12 cellular contexts compared by ENCODE assay signal in genomic region chr11:43515090-43515489, GRCh38.
DNase-seq lines count a peak whose midpoint lies in the region; ATAC-seq and TF ChIP-seq lines count a peak whose summit lies in the region.
"Had no signal": no experiment of that assay in that cellular context is flagged by ENCODE, and none has a peak within 500 bp of the region (broad histone marks: within the 10 kb centered on the region; RNA-seq: fewer than 3 reads in every experiment).

No MANE protein-coding gene starts in this region.

- H3K9me3 ChIP-seq in mammary epithelial cell (replicated peaks; ENCODE audit: insufficient read depth, low read length): no peaks in the 10 kb centered on the region
- H3K9me3 ChIP-seq in breast epithelium: no peaks in the 10 kb centered on the region
- H3K9me3 ChIP-seq: ascending aorta, upper lobe of right lung had no signal

- H3K27ac ChIP-seq in mammary epithelial cell (ENCODE audit: insufficient read depth, low read depth, low read length) (no peak overlapping the region), breast epithelium (no peak overlapping the region)
- H3K27ac ChIP-seq: ascending aorta, upper lobe of right lung had no signal

- no peak overlapping the region for H3K9ac ChIP-seq in mammary epithelial cell (ENCODE audit: insufficient read depth, low read length)

- TF ChIP-seq POLR2A in breast epithelium (IDR thresholded peaks at IDR 0.05): no peak

- intact Hi-C loops in mammary epithelial cell (cut with micrococcal nuclease): no loop called here
- intact Hi-C loops in breast epithelium (cut with DNase I; ENCODE audit: low total_unique reads): no loop called here

- in situ Hi-C loops in mammary epithelial cell (cut with MboI; ENCODE audit: low sequenced_read_pairs in 2 of 2): no loop called here

- DNase-seq in ELR (ENCODE audit: low read depth): peak; percentile 18
- DNase-seq in SW480 (ENCODE audit: low spot score): peak; percentile 21
- DNase-seq in iPS-NIHi11 (ENCODE audit: low spot score): peak; percentile 71
- DNase-seq in mammary epithelial cell: no peak
- no peak for DNase-seq in DMS79 treated with DMSO at 0.1 percent for 48 hours (lab: John Stamatoyannopoulos, UW)
- no peak for DNase-seq in breast epithelium (ENCODE audit: low spot score in 2 of 2)
- DNase-seq: NCI-H226, T-helper 17 cell, upper lobe of right lung had no signal

- ATAC-seq in HG02798 (IDR thresholded peaks at IDR 0.05; ENCODE audit: poor library complexity, unreplicated experiment) (peak; percentile 36), HG03045 (IDR thresholded peaks at IDR 0.05; ENCODE audit: unreplicated experiment) (no peak)
- ATAC-seq: T-helper 17 cell, upper lobe of right lung had no signal

- no peaks in the 10 kb centered on the region for H3K79me2 ChIP-seq in mammary epithelial cell (ENCODE audit: insufficient read depth, low read length)

- WGBS in mammary epithelial cell (ENCODE audit: low coverage, missing lambda C conversion rate): 79% methylated on average over 2 of the region's 6 CpGs

- BruUV-seq in mammary epithelial cell (replicated peaks; lab: Mats Ljungman, UMichigan): no TSS peak

- H3K27me3 ChIP-seq in mammary epithelial cell (ENCODE audit: insufficient read depth, low read length) (no peaks in the 10 kb centered on the region), breast epithelium (peaks cover 0 to 11% of the 10 kb centered on the region in 2 donors)
- H3K27me3 ChIP-seq: ascending aorta had no signal

- H3K4me3 ChIP-seq in mammary epithelial cell (replicated peaks in 1 of 3; ENCODE audit: insufficient read depth in 1 of 3, low read depth in 2 of 3, low read length in 3 of 3) (no peak overlapping the region), breast epithelium (no peak overlapping the region)
- H3K4me3 ChIP-seq: ascending aorta, upper lobe of right lung had no signal

- H3K36me3 ChIP-seq in mammary epithelial cell (ENCODE audit: insufficient read depth, low read length) (no peaks in the 10 kb centered on the region), breast epithelium (no peaks in the 10 kb centered on the region)
- H3K36me3 ChIP-seq: ascending aorta, upper lobe of right lung had no signal

- H2AFZ ChIP-seq in mammary epithelial cell (ENCODE audit: low read depth, low read length): no peak overlapping the region

- TF ChIP-seq CTCF in mammary epithelial cell (conservative IDR thresholded peaks at IDR 0.05 in 1 of 2, IDR thresholded peaks at IDR 0.05 in 1 of 2; ENCODE audit: extremely low read depth in 1 of 2, insufficient read depth in 1 of 2, low read depth in 1 of 2, low read length in 2 of 2): peak in 1 of 2 donors; percentile 7
- TF ChIP-seq CTCF in breast epithelium (IDR thresholded peaks at IDR 0.05): no peak

- H3K4me2 ChIP-seq in mammary epithelial cell (ENCODE audit: insufficient read depth, low read depth, low read length): no peak overlapping the region

- CTCF ChIA-PET in mammary epithelial cell (lab: Charles Lee; ENCODE audit: low non-redundant PET): no interaction called here

- H3K4me1 ChIP-seq in mammary epithelial cell (ENCODE audit: insufficient read depth, low read length) (no peaks in the 10 kb centered on the region), breast epithelium (no peaks in the 10 kb centered on the region)
- H3K4me1 ChIP-seq: ascending aorta, upper lobe of right lung had no signal

- dilution Hi-C loops in mammary epithelial cell (cut with HindIII; ENCODE audit: low sequenced_read_pairs): no loop called here

- H4K20me1 ChIP-seq in mammary epithelial cell (ENCODE audit: insufficient read depth, low read length): no peaks in the 10 kb centered on the region

Comparison
In these comparisons a context has a peak if more than half of its experiments do, and no peak if none do; other contexts are left out.
1. DNase-seq: peak in ELR (single experiment), SW480 (single experiment) and iPS-NIHi11 (single experiment); none in mammary epithelial cell (single experiment), DMS79 treated with DMSO at 0.1 percent for 48 hours (single experiment) and breast epithelium (0 of 2).